ENCODE assay signal across 8 cellular contexts in genomic region chr2:233061591-233062446, GRCh38. TPM values are rescaled to one million over a fixed set of nuclear protein-coding genes. Genes with fewer than 3 reads are reported as not detected.
DNase-seq lines count a peak whose midpoint lies in the region; ATAC-seq and TF ChIP-seq lines count a peak whose summit lies in the region.

No MANE protein-coding gene starts in this region.

- peaks cover 0 to 41% of the 10 kb centered on the region in 2 donors for H3K4me1 ChIP-seq in right atrium auricular region

- H3K9me3 ChIP-seq in right atrium auricular region, result no peaks in the 10 kb centered on the region

- H3K9me3 Mint-ChIP-seq in activated CD8-positive, alpha-beta memory T cell treated with anti-CD3 and anti-CD28 coated beads, Interleukin-2, amount 10 ng/mL, durations not matched to agents 7 days and 5 days (ENCODE audit: low read depth), result no peaks in the 10 kb centered on the region

- no peaks in the 10 kb centered on the region for H3K36me3 ChIP-seq in right atrium auricular region

- peak; percentile 25 for ATAC-seq in HG03460 (IDR thresholded peaks at IDR 0.05; ENCODE audit: unreplicated experiment)
- peak; percentile 29 for ATAC-seq in activated CD8-positive, alpha-beta memory T cell treated with anti-CD3 and anti-CD28 coated beads, Interleukin-2, amount 10 ng/mL, durations not matched to agents 7 days and 5 days

- CTCF ChIA-PET in activated CD8-positive, alpha-beta memory T cell treated with anti-CD3 and anti-CD28 coated beads, Interleukin-2, amount 10 ng/mL, durations not matched to agents 7 days and 5 days (lab: Charles Lee), result interaction anchor here (0.6 to 5.1 kb wide), 15 partner anchors 8 to 189 kb away, joined by 3 to 71 read pairs (median 8); partner anchors contain the start of gene ATG16L1

- H3K4me3 ChIP-seq in right atrium auricular region, result peak overlapping the region; percentile 26 to 52

- DNase-seq in activated gamma-delta T cell treated with Interleukin-2 at 50 U/mL for 16 hours (peak; percentile 31), activated gamma-delta T cell (lab: John Stamatoyannopoulos, UW) (no peak), right atrium auricular region (ENCODE audit: low spot score) (no peak), NCI-H2227 (lab: John Stamatoyannopoulos, UW; ENCODE audit: unreplicated experiment) (no peak), RKO (ENCODE audit: low spot score) (no peak)
- peak; percentile 71 for DNase-seq in activated CD8-positive, alpha-beta memory T cell treated with anti-CD3 and anti-CD28 coated beads, Interleukin-2, amount 10 ng/mL, durations not matched to agents 7 days and 5 days
- peak; percentile 58 for DNase-seq in stimulated activated CD8-positive, alpha-beta memory T cell treated with anti-CD3 and anti-CD28 coated beads, Interleukin-4, amount 100 ng/mL, for 48 hours

- peaks cover 46% of the 10 kb centered on the region for H3K36me3 Mint-ChIP-seq in activated CD8-positive, alpha-beta memory T cell treated with anti-CD3 and anti-CD28 coated beads, Interleukin-2, amount 10 ng/mL, durations not matched to agents 7 days and 5 days

- peak overlapping the region; percentile 72 to 77 for H3K27ac ChIP-seq in right atrium auricular region

- peak overlapping the region; percentile 97 for H3K27ac Mint-ChIP-seq in activated CD8-positive, alpha-beta memory T cell treated with anti-CD3 and anti-CD28 coated beads, Interleukin-2, amount 10 ng/mL, durations not matched to agents 7 days and 5 days

- peak overlapping the region; percentile 98 for H3K4me3 Mint-ChIP-seq in activated CD8-positive, alpha-beta memory T cell treated with anti-CD3 and anti-CD28 coated beads, Interleukin-2, amount 10 ng/mL, durations not matched to agents 7 days and 5 days

- H3K4me1 Mint-ChIP-seq in activated CD8-positive, alpha-beta memory T cell treated with anti-CD3 and anti-CD28 coated beads, Interleukin-2, amount 10 ng/mL, durations not matched to agents 7 days and 5 days, result peaks cover 50% of the 10 kb centered on the region

- H3K27me3 ChIP-seq in right atrium auricular region, result no peaks in the 10 kb centered on the region

- no peaks in the 10 kb centered on the region for H3K27me3 Mint-ChIP-seq in activated CD8-positive, alpha-beta memory T cell treated with anti-CD3 and anti-CD28 coated beads, Interleukin-2, amount 10 ng/mL, durations not matched to agents 7 days and 5 days

- peak in 1 of 2 donors; percentile 32 for TF ChIP-seq CTCF in right atrium auricular region (IDR thresholded peaks at IDR 0.05)

RNA-seq across cellular contexts. Expression of gene INPP5D, which starts 1.7 kb away (rescaled TPM):
- total RNA-seq in activated CD8-positive, alpha-beta memory T cell treated with anti-CD3 and anti-CD28 coated beads, Interleukin-2, amount 10 ng/mL, durations not matched to agents 7 days and 5 days, result 100 to 1,000 TPM; 140 to 152 TPM
- total RNA-seq in right atrium auricular region, result 1 to 10 TPM; 2.9 to 7.0 TPM

RNA-seq across cellular contexts. Expression of gene NEU2, which starts 29.3 kb away (rescaled TPM):
- not detected for total RNA-seq in activated CD8-positive, alpha-beta memory T cell treated with anti-CD3 and anti-CD28 coated beads, Interleukin-2, amount 10 ng/mL, durations not matched to agents 7 days and 5 days
- total RNA-seq in right atrium auricular region, result not detected

RNA-seq across cellular contexts. Expression of gene NGEF, which starts 48.8 kb away (rescaled TPM):
- total RNA-seq in activated CD8-positive, alpha-beta memory T cell treated with anti-CD3 and anti-CD28 coated beads, Interleukin-2, amount 10 ng/mL, durations not matched to agents 7 days and 5 days, result not detected
- total RNA-seq in right atrium auricular region, result 1 to 10 TPM; 1.4 to 4.8 TPM

Comparison
In these comparisons a context has a peak if more than half of its experiments do, and no peak if none do; other contexts are left out.
1. DNase-seq: peak in activated gamma-delta T cell treated with Interleukin-2 at 50 U/mL for 16 hours (single experiment), activated CD8-positive, alpha-beta memory T cell treated with anti-CD3 and anti-CD28 coated beads, Interleukin-2, amount 10 ng/mL, durations not matched to agents 7 days and 5 days (single experiment) and stimulated activated CD8-positive, alpha-beta memory T cell treated with anti-CD3 and anti-CD28 coated beads, Interleukin-4, amount 100 ng/mL, for 48 hours (single experiment); none in activated gamma-delta T cell (single experiment), right atrium auricular region (single experiment), NCI-H2227 (single experiment) and RKO (single experiment).
2. RNA of gene INPP5D, which starts 1.7 kb away (total RNA-seq): 140 to 152 TPM in activated CD8-positive, alpha-beta memory T cell treated with anti-CD3 and anti-CD28 coated beads, Interleukin-2, amount 10 ng/mL, durations not matched to agents 7 days and 5 days; 2.9 to 7.0 TPM in right atrium auricular region; every median in the first group is over 10 times any median in the second.